Comparison of ENCODE assay signal across 2 cellular contexts in genomic region chr9:136061405-136061804, GRCh38.
TF ChIP-seq lines count a peak whose summit lies in the region.

No MANE protein-coding gene starts in this region.

TF ChIP-seq in GM12891, 5 proteins besides CTCF, POLR2A, EP300 and RAD21:
- TF ChIP-seq SPI1 (IDR thresholded peaks at IDR 0.05; ENCODE audit: low read depth, low read length) (no peak), PAX5 (IDR thresholded peaks at IDR 0.05; ENCODE audit: insufficient read depth, low read length, severe bottlenecking) (no peak), TAF1 (IDR thresholded peaks at IDR 0.05; ENCODE audit: low read depth, low read length) (no peak), POU2F2 (IDR thresholded peaks at IDR 0.05; ENCODE audit: low read depth, low read length) (no peak), POLR2AphosphoS5 (IDR thresholded peaks at IDR 0.05; ENCODE audit: low read depth, low read length) (no peak)

TF ChIP-seq in H1, 55 proteins besides CTCF, POLR2A, EP300 and RAD21:
- TF ChIP-seq GABPA (IDR thresholded peaks at IDR 0.05; ENCODE audit: borderline replicate concordance, insufficient read depth, low read length) = no peak
- TF ChIP-seq ATF2 (IDR thresholded peaks at IDR 0.05; ENCODE audit: low read length) = no peak
- no peak for TF ChIP-seq BACH1 (IDR thresholded peaks at IDR 0.05; ENCODE audit: low read length)
- TF ChIP-seq YY1 (IDR thresholded peaks at IDR 0.05; ENCODE audit: low read depth, low read length) = no peak
- TF ChIP-seq HDAC2 (IDR thresholded peaks at IDR 0.05; ENCODE audit: borderline replicate concordance in 1 of 2, low read depth in 2 of 2, low read length in 2 of 2) = no peak
- no peak for TF ChIP-seq MAX (IDR thresholded peaks at IDR 0.05)
- no peak for TF ChIP-seq RXRA (IDR thresholded peaks at IDR 0.05; ENCODE audit: insufficient read depth, low read depth, low read length)
- no peak for TF ChIP-seq RBBP5 (IDR thresholded peaks at IDR 0.05; ENCODE audit: borderline replicate concordance, low read depth, low read length)
- TF ChIP-seq GTF2F1 (IDR thresholded peaks at IDR 0.05; ENCODE audit: borderline replicate concordance, low read depth, low read length) = no peak
- TF ChIP-seq SP2 (IDR thresholded peaks at IDR 0.05; ENCODE audit: low read length) = no peak
- no peak for TF ChIP-seq FOSL1 (IDR thresholded peaks at IDR 0.05; ENCODE audit: insufficient read depth, low read depth, low read length)
